ENCODE assay signal across 13 cellular contexts in the genomic region with DNA sequence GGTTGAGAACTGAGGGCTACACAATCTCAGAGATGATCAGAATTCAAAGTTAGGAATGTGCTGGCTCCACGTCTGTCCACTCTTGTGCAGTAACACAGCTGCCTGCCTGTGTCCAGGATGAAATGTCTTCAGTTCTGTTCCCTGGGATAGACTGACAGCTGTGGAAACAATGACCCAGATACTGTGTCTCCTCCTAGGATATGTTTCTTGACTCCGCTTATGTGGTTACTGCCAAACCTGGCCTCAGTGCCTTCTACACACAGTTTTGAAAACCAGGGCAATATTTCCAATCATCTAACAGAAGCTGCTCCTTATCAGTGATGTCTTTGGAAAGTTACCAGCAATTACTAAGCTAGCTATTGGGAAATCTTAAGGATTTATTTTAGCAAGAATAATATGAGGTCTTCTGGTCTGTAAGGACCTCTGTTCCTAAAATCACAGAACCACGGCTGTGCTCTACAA.
DNase-seq lines count a peak whose midpoint lies in the region; ATAC-seq, FAIRE-seq and TF ChIP-seq lines count a peak whose summit lies in the region.
"Had no signal": no experiment of that assay in that cellular context is flagged by ENCODE, and none has a peak within 500 bp of the region (broad histone marks: within the 10 kb centered on the region; RNA-seq: fewer than 3 reads in every experiment).

No MANE protein-coding gene starts in this region.

- peak overlapping the region; percentile 53 for H3K4me3 ChIP-seq in A673 (ENCODE audit: low read depth, low read length, poor library complexity, severe bottlenecking)
- no peak overlapping the region for H3K4me3 ChIP-seq in SJCRH30
- no peak overlapping the region for H3K4me3 ChIP-seq in osteoblast (ENCODE audit: insufficient read depth, low read length)

- FAIRE-seq in urothelium cell line (lab: Jason Lieb, UNC), result no peak

- TSS peak; percentile 48 for BruUV-seq in A673 (replicated peaks; lab: Mats Ljungman, UMichigan)

- TF ChIP-seq CTCF in A673 (conservative IDR thresholded peaks at IDR 0.05; ENCODE audit: low read depth, low read length) (no peak), osteoblast (IDR thresholded peaks at IDR 0.05; ENCODE audit: extremely low read depth, low read depth, low read length) (no peak), natural killer cell (IDR thresholded peaks at IDR 0.05) (no peak)

- POLR2A ChIA-PET in A673 (lab: Charles Lee; ENCODE audit: low non-redundant PET), result interaction anchor here (1.0 kb wide), 1 partner anchor 15 kb away, joined by 4 read pairs; no protein-coding TSS in a partner anchor

- H3K27ac Mint-ChIP-seq in natural killer cell, result no peak overlapping the region
- no peak overlapping the region for H3K27ac Mint-ChIP-seq in activated naive CD4-positive, alpha-beta T cell treated with anti-CD3 and anti-CD28 coated beads, Interleukin-2, amount 50 U/mL, for 72 hours
- H3K27ac Mint-ChIP-seq: activated B cell treated with CpG ODN at 0.5 μM for 24 hours had no signal

- H3K36me3 Mint-ChIP-seq in natural killer cell, result no peaks in the 10 kb centered on the region
- no peaks in the 10 kb centered on the region for H3K36me3 Mint-ChIP-seq in activated naive CD4-positive, alpha-beta T cell treated with anti-CD3 and anti-CD28 coated beads, Interleukin-2, amount 50 U/mL, for 72 hours

- H3K9me3 Mint-ChIP-seq in natural killer cell, result no peaks in the 10 kb centered on the region
- no peaks in the 10 kb centered on the region for H3K9me3 Mint-ChIP-seq in activated naive CD4-positive, alpha-beta T cell treated with anti-CD3 and anti-CD28 coated beads, Interleukin-2, amount 50 U/mL, for 72 hours
- H3K9me3 Mint-ChIP-seq: activated B cell treated with CpG ODN at 0.5 μM for 24 hours had no signal

- peaks cover 63% of the 10 kb centered on the region for H3K4me1 ChIP-seq in A673 (ENCODE audit: insufficient read depth, low read length, poor library complexity, severe bottlenecking)
- peaks cover 54% of the 10 kb centered on the region for H3K4me1 ChIP-seq in SJCRH30
- H3K4me1 ChIP-seq in osteoblast (ENCODE audit: insufficient read depth, low read length), result peaks cover 25% of the 10 kb centered on the region

- H3K27ac ChIP-seq in A673 (ENCODE audit: low read depth, low read length, poor library complexity, severe bottlenecking) (peak overlapping the region; percentile 93), SJCRH30 (peak overlapping the region; percentile 73), osteoblast (ENCODE audit: low read depth, low read length) (peak overlapping the region; percentile 38)

- H3K27me3 ChIP-seq in A673 (replicated peaks; ENCODE audit: insufficient read depth, low read depth, low read length, poor library complexity) (no peaks in the 10 kb centered on the region), SJCRH30 (no peaks in the 10 kb centered on the region), osteoblast (ENCODE audit: insufficient read depth, low read length) (peaks cover 31% of the 10 kb centered on the region)

- peak overlapping the region; percentile 26 for H3K4me2 ChIP-seq in osteoblast (ENCODE audit: insufficient read depth, low read length)

- H4K20me1 ChIP-seq in osteoblast (ENCODE audit: insufficient read depth, low read length), result no peaks in the 10 kb centered on the region

- peaks cover 10 to 14% of the 10 kb centered on the region in 2 donors for H3K27me3 Mint-ChIP-seq in natural killer cell (ENCODE audit: low read depth in 2 of 2)

- H3K36me3 ChIP-seq in A673 (ENCODE audit: insufficient read depth, low read length, poor library complexity, severe bottlenecking) (no peaks in the 10 kb centered on the region), SJCRH30 (no peaks in the 10 kb centered on the region), osteoblast (ENCODE audit: insufficient read depth, low read length) (no peaks in the 10 kb centered on the region)

- no peak for ATAC-seq in natural killer cell
- no peak for ATAC-seq in activated naive CD4-positive, alpha-beta T cell treated with anti-CD3 and anti-CD28 coated beads, Interleukin-2, amount 50 U/mL, for 72 hours

- in situ Hi-C loops in KBM-7 (cut with MboI; ENCODE audit: low pct_unique_long_range_greater_than_20kb, low sequenced_read_pairs), result no loop called here

- CTCF ChIA-PET in A673 (lab: Charles Lee), result no interaction called here

- intact Hi-C loops in A673 (cut with micrococcal nuclease; ENCODE audit: unreplicated experiment), result loop anchor here (5.0 kb wide), 1 partner anchor 80 kb away; the partner anchor contains the start of gene GLCE
- intact Hi-C loops in natural killer cell (cut with micrococcal nuclease), result no loop called here

- no peak overlapping the region for H3K4me3 Mint-ChIP-seq in natural killer cell
- H3K4me3 Mint-ChIP-seq: activated B cell treated with CpG ODN at 0.5 μM for 24 hours had no signal

- no peaks in the 10 kb centered on the region for H3K79me2 ChIP-seq in osteoblast (ENCODE audit: insufficient read depth, low read length)

- DNase-seq in A673 (ENCODE audit: low spot score) (peak; percentile 43), SJCRH30 (peak; percentile 79 to 86), fibroblast of peridontal ligament (ENCODE audit: extremely low read depth) (peak; percentile 67), osteoblast (ENCODE audit: insufficient read length, low spot score, missing footprints) (no peak), natural killer cell (no peak), KBM-7 (no peak), urothelium cell line (ENCODE audit: low spot score) (no peak)
- DNase-seq in activated naive CD4-positive, alpha-beta T cell treated with anti-CD3 and anti-CD28 coated beads, Interleukin-2, amount 50 U/mL, for 72 hours (ENCODE audit: low spot score in 2 of 2), result no peak
- DNase-seq: activated B cell treated with CpG ODN at 0.5 μM for 24 hours; activated naive CD4-positive, alpha-beta T cell treated with Interleukin-2 at 50 U/mL for 16 hours; AML-193; NCI-H1092 treated with DMSO at 0.1 percent for 48 hours; stimulated activated CD4-positive, alpha-beta T cell treated with anti-CD3 and anti-CD28 coated beads, Interleukin-2, amount 100 ng/mL, for 24 hours had no signal

- no peaks in the 10 kb centered on the region for H3K9me3 ChIP-seq in A673 (ENCODE audit: low read depth, low read length, poor library complexity, severe bottlenecking)
- no peaks in the 10 kb centered on the region for H3K9me3 ChIP-seq in SJCRH30 (replicated peaks)
- no peaks in the 10 kb centered on the region for H3K9me3 ChIP-seq in osteoblast (ENCODE audit: low read depth, low read length)

- H2AFZ ChIP-seq in osteoblast (ENCODE audit: low read length), result no peak overlapping the region

- no peaks in the 10 kb centered on the region for H3K4me1 Mint-ChIP-seq in natural killer cell
- H3K4me1 Mint-ChIP-seq: activated B cell treated with CpG ODN at 0.5 μM for 24 hours had no signal

Comparison
In these comparisons a context has a peak if more than half of its experiments do, and no peak if none do; other contexts are left out.
1. DNase-seq: peak in A673 (single experiment), SJCRH30 (2 of 2) and fibroblast of peridontal ligament (single experiment); none in osteoblast (single experiment), natural killer cell (single experiment), KBM-7 (single experiment), activated naive CD4-positive, alpha-beta T cell treated with anti-CD3 and anti-CD28 coated beads, Interleukin-2, amount 50 U/mL, for 72 hours (0 of 2) and urothelium cell line (single experiment).
2. H3K27ac ChIP-seq: peak in every context shown above with its lines; median percentile 93 in A673; 73 in SJCRH30; 38 in osteoblast.